In the genomic region with DNA sequence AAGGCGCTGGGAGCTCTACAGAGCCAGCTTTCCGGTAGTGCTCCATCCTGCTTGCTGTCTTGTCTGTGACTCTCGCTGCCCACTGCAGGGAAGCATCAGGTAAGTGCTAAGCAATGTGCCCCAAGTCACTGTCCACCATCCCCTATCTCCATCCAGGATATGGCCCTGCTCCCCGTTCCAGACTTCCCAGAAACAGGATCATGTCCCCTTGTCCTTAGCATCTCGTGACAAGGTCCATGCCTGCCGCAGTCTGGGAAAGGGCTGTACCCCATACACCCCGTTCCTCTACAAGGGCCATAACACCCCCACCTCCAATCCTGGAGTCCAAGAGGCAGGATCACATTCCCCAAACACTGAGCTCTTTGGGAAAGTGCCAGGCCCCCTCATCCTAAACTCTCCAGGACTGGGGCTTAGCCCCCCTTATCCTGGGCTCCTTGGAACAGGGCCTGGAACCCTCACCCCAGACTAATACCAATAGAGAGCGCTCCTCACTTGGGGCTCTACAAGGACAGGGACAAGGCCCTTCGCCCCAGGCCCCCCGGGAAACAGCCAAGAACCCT, we compare ENCODE assay signal across 6 cellular contexts. TPM values are rescaled to one million over a fixed set of nuclear protein-coding genes. Genes with fewer than 3 reads are reported as not detected.
DNase-seq lines count a peak whose midpoint lies in the region; ATAC-seq lines count a peak whose summit lies in the region.

No MANE protein-coding gene starts in this region.

- ATAC-seq in GM18498 (IDR thresholded peaks at IDR 0.05; ENCODE audit: unreplicated experiment) (peak; percentile 7), aorta (ENCODE audit: low FRiP score) (peak; percentile 24)

- H3K27ac ChIP-seq in SJSA1 (peak overlapping the region; percentile 52), aorta (ENCODE audit: low read depth in 1 of 2, low read length in 2 of 2) (no peak overlapping the region)

- no peaks in the 10 kb centered on the region for H3K9me3 ChIP-seq in SJSA1 (replicated peaks)
- no peaks in the 10 kb centered on the region for H3K9me3 ChIP-seq in aorta (ENCODE audit: control insufficient read depth, low read length)

- H3K4me1 ChIP-seq in SJSA1 (replicated peaks) = peaks cover 12% of the 10 kb centered on the region
- no peaks in the 10 kb centered on the region for H3K4me1 ChIP-seq in aorta (ENCODE audit: control insufficient read depth in 1 of 2, insufficient read depth in 2 of 2, low read length in 2 of 2)

- 74 to 78% methylated on average over 10 of the region's 10 CpGs for WGBS in aorta, 2 donors

- DNase-seq in SJSA1 (ENCODE audit: low read depth in 1 of 2, low spot score in 2 of 2) (no peak), aorta (peak in 1 of 2 donors; percentile 48), NCI-H2227 (lab: John Stamatoyannopoulos, UW; ENCODE audit: unreplicated experiment) (no peak), Kasumi-1 (lab: John Stamatoyannopoulos, UW) (no peak)

- H3K27me3 ChIP-seq in SJSA1 (replicated peaks) = no peaks in the 10 kb centered on the region
- no peaks in the 10 kb centered on the region for H3K27me3 ChIP-seq in aorta (ENCODE audit: control insufficient read depth in 1 of 2, insufficient read depth in 2 of 2, low read length in 1 of 2)

- no peaks in the 10 kb centered on the region for H3K36me3 ChIP-seq in SJSA1
- no peaks in the 10 kb centered on the region for H3K36me3 ChIP-seq in aorta (ENCODE audit: control insufficient read depth in 1 of 2, insufficient read depth in 2 of 2, low read length in 1 of 2)

- peak overlapping the region; percentile 63 for H3K4me3 ChIP-seq in SJSA1
- peak overlapping the region; percentile 67 for H3K4me3 ChIP-seq in iPS-11a (ENCODE audit: low read depth, low read length)
- H3K4me3 ChIP-seq in aorta (ENCODE audit: low read length in 2 of 2) = peak overlapping the region; percentile 41 to 53

- intact Hi-C loops in aorta (cut with DNase I) = no loop called here

RNA-seq across cellular contexts. Expression of a gene that starts 0.6 kb away (rescaled TPM):
- total RNA-seq in SJSA1 (2014; rRNA removed; shearing (Covaris generic)) = 12.3 and 15.6 TPM in 2 replicates
- total RNA-seq in aorta = 1 to 10 TPM; 6.0 to 9.8 TPM
- 10 to 100 TPM; 16.2 to 17.3 TPM for polyA plus RNA-seq in aorta

RNA-seq across cellular contexts. Expression of a gene that starts 9.0 kb away (rescaled TPM):
- total RNA-seq in SJSA1 (2014; rRNA removed; shearing (Covaris generic)) = 70.6 and 110 TPM in 2 replicates
- 10 to 100 TPM; 56.7 to 61.4 TPM for total RNA-seq in aorta
- 100 to 1,000 TPM; 106 to 111 TPM for polyA plus RNA-seq in aorta

RNA-seq across cellular contexts. Expression of a gene that starts 17.5 kb away (rescaled TPM):
- total RNA-seq in SJSA1 (2014; rRNA removed; shearing (Covaris generic)) = not detected in 2 replicates
- not detected for total RNA-seq in aorta
- polyA plus RNA-seq in aorta = not detected

RNA-seq across cellular contexts. Expression of a gene that starts 21.8 kb away (rescaled TPM):
- total RNA-seq in SJSA1 (2014; rRNA removed; shearing (Covaris generic)) = not detected in 2 replicates
- total RNA-seq in aorta = 1 to 10 TPM; 4.2 to 9.9 TPM
- 1 to 10 TPM in 1 of 2 donors, under 1 TPM in 1; 0.10 to 1.4 TPM for polyA plus RNA-seq in aorta

RNA-seq across cellular contexts. Expression of a gene that starts 26.3 kb away (rescaled TPM):
- 31.9 and 38.6 TPM in 2 replicates for total RNA-seq in SJSA1 (2014; rRNA removed; shearing (Covaris generic))
- total RNA-seq in aorta = 10 to 100 TPM; 31.8 to 42.9 TPM
- polyA plus RNA-seq in aorta = 10 to 100 TPM; 26.3 to 48.1 TPM
